ENCODE assay signal across 24 cellular contexts in the genomic region with DNA sequence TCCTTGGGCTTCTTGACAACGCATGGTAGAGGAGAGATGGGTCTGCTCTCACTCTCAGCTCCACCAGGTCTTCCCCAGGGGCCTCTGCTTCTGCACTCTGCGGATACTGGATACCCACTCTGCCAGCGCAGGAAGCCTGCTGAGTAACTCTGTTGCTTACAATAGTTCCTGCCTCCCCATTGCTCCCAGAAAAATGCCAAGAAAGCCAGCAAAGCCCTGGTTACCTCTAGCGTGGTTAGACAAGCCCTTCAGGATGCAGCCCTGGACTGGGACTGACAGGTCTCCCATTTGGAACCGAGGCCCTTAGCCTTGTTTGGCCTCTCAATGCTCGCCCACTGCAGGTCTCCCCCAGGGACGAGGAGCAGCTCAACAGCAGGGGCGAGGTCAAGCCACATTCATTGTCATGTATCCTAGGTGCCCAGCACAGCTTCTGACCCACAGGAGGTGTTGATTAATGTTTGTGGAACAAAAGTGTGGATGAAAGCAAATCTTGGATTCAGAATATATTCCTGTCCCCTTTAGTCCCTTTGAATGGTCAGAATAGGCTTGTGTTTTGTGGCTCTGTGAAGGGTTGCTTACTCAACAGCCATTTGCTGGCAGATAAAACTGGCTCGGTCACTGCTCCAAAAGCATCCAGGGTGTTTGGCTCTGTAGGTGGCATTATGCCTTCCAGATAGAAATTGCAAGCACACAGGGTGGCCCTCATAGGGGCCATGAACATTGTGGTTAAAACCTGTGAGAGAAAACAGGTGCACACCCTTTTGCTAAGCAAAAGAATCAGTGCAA. TPM values are rescaled to one million over a fixed set of nuclear protein-coding genes. Genes with fewer than 3 reads are reported as not detected.
DNase-seq lines count a peak whose midpoint lies in the region; ATAC-seq and TF ChIP-seq lines count a peak whose summit lies in the region.
"Had no signal": no experiment of that assay in that cellular context is flagged by ENCODE, and none has a peak within 500 bp of the region (broad histone marks: within the 10 kb centered on the region; RNA-seq: fewer than 3 reads in every experiment).

No MANE protein-coding gene starts in this region.

- intact Hi-C loops in Right ventricle myocardium inferior (cut with DNase I) (no loop called here), left cardiac atrium (cut with DNase I) (loop anchor here in 1 of 2 donors (10.0 kb wide), 1 partner anchor 65 kb away; no protein-coding TSS in a partner anchor)

- TF ChIP-seq CTCF in tibial nerve (IDR thresholded peaks at IDR 0.05) = no peak

- H3K36me3 ChIP-seq in tibial nerve = no peaks in the 10 kb centered on the region
- H3K36me3 ChIP-seq: neutrophil, suprapubic skin had no signal

- no peaks in the 10 kb centered on the region for H3K27me3 ChIP-seq in tibial nerve
- H3K27me3 ChIP-seq: BLaER1 treated with 17β-estradiol and CSF1 and Interleukin-3, amounts not matched to agents 10 nM and 100 nM; neutrophil; suprapubic skin had no signal

- no peak for DNase-seq in Right ventricle myocardium inferior (ENCODE audit: missing footprints)
- DNase-seq in left cardiac atrium = no peak
- DNase-seq in ecto neural progenitor cell (ENCODE audit: low spot score) = peak; percentile 25
- peak; percentile 76 for DNase-seq in medulla oblongata (ENCODE audit: extremely low spot score)
- no peak for DNase-seq in tibial nerve (ENCODE audit: low spot score in 2 of 2)
- DNase-seq in NOMO-1 treated with dmso at 0.1 percent for 144 hours (lab: John Stamatoyannopoulos, UW; ENCODE audit: unreplicated experiment) = no peak
- no peak for DNase-seq in LoVo (ENCODE audit: low spot score)
- DNase-seq: activated CD4-positive, alpha-beta T cell treated with anti-CD3 and anti-CD28 coated beads, Interleukin-2, amount 10 ng/mL, durations not matched to agents 7 days and 5 days; Caco-2; DND-41; effector memory CD8-positive, alpha-beta T cell; foreskin melanocyte; KG1; mammary epithelial cell; NCI-H146; NCI-H526; small intestine; stimulated activated CD4-positive, alpha-beta T cell treated with anti-CD3 and anti-CD28 coated beads, Interleukin-1b, Interleukin-23, amount 100 ng/mL, for 48 hours; T-helper 2 cell had no signal

- ATAC-seq in Right ventricle myocardium inferior (peak; percentile 18), left cardiac atrium (no peak), GM19324 (IDR thresholded peaks at IDR 0.05; ENCODE audit: low FRiP score, unreplicated experiment) (no peak)
- ATAC-seq: effector memory CD8-positive, alpha-beta T cell; esophagus mucosa had no signal

- TF ChIP-seq EP300 in tibial nerve (IDR thresholded peaks at IDR 0.05) = no peak

- TF ChIP-seq POLR2A in tibial nerve (IDR thresholded peaks at IDR 0.05) = no peak

- peak overlapping the region in 3 of 4 donors; percentile 50 to 90 (median 83) for H3K27ac ChIP-seq in tibial nerve
- H3K27ac ChIP-seq: BLaER1 treated with 17β-estradiol and CSF1 and Interleukin-3, amounts not matched to agents 10 nM and 100 nM; neutrophil; suprapubic skin had no signal

- peaks cover 0 to 11% (median 0%) of the 10 kb centered on the region in 4 donors for H3K9me3 ChIP-seq in tibial nerve
- H3K9me3 ChIP-seq: neutrophil had no signal

- peaks cover 0 to 35% (median 14%) of the 10 kb centered on the region in 4 donors for H3K4me1 ChIP-seq in tibial nerve

- H3K4me3 ChIP-seq in tibial nerve = no peak overlapping the region
- H3K4me3 ChIP-seq: BLaER1 treated with 17β-estradiol and CSF1 and Interleukin-3, amounts not matched to agents 10 nM and 100 nM; suprapubic skin had no signal

- WGBS in tibial nerve, 2 donors = 78 to 80% methylated on average over 9 of the region's 9 CpGs

RNA-seq across cellular contexts. Expression of gene C1orf198, which starts 58.9 kb away (rescaled TPM):
- total RNA-seq in Right ventricle myocardium inferior = 46.0 TPM
- total RNA-seq in left cardiac atrium = 10 to 100 TPM; 51.8 to 54.8 TPM
- total RNA-seq in tibial nerve = 100 to 1,000 TPM in 3 of 4 donors, 10 to 100 TPM in 1; 91.9 to 162 (median 113) TPM

Comparison
In these comparisons a context has a peak if more than half of its experiments do, and no peak if none do; other contexts are left out.
1. DNase-seq: peak in ecto neural progenitor cell (single experiment) and medulla oblongata (single experiment); none in Right ventricle myocardium inferior (single experiment), left cardiac atrium (single experiment), tibial nerve (0 of 2), NOMO-1 treated with dmso at 0.1 percent for 144 hours (single experiment) and LoVo (single experiment).